Comparison of ENCODE assay signal across 1 cellular context in the genomic region with DNA sequence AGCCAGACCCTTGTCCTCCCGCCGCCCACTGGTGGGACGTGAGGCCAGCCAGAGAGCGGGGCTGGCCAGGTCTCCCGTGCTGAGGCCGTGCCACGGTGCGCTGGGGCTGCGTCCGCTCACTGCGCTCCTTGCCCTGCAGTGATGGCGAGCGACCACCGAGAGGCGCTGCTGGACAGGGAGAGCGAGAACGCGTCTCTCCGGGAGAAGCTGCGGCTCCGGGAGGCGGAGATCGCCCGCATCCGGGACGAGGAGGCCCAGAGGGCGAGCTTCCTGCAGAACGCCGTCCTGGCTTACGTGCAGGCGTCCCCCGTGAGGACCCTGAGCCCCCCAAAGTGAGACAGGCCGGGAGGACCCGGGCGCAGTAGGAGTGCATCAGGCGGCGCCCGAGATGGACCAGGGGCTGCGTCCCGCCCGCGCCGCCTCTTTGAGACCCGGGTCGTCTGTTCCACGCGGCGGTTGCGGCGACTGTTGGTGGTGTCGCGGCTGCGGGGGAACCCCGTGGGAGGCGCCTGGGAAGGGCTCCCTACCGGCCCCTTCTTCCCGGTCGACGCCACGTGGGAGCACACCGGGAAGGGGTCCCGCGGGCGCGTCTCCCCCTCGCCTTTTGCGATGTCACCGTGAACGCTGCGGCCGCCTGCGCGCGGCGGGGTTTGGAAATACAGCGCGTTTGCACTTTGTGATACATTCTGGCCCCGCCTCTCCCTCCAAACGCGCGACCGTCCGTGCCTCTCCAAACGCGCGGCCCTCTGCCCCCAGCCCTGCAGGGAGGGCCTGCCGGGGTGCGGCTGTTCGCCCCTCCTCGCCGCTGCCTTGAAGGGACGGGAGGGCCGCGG.
TF ChIP-seq lines count a peak whose summit lies in the region.

No MANE protein-coding gene starts in this region.

TF ChIP-seq in K562, 482 proteins besides CTCF, POLR2A, EP300 and RAD21 (continued from another document and continues in another):
- TF ChIP-seq HNRNPL (IDR thresholded peaks at IDR 0.05; ENCODE audit: low read depth, low read length) (0 out of 2 replicates have a peak, but pooled peaks have one; percentile 10), ZNF561 (CRISPR knock-in tag; conservative IDR thresholded peaks at IDR 0.05) (no peak), FOXK2 (conservative IDR thresholded peaks at IDR 0.05 in 1 of 2, IDR thresholded peaks at IDR 0.05 in 1 of 2; ENCODE audit: low read depth in 2 of 2) (no peak), COPS2 (conservative IDR thresholded peaks at IDR 0.05) (no peak), SIN3A (IDR thresholded peaks at IDR 0.05; ENCODE audit: borderline replicate concordance in 2 of 2, control insufficient read depth in 1 of 2, low read depth in 2 of 2, low read length in 2 of 2) (peak in 1 of 2 experiments; percentile 6; a peak in 1 of 4 replicates), HMG20A (CRISPR knock-in tag; conservative IDR thresholded peaks at IDR 0.05) (no peak), POLR3G (IDR thresholded peaks at IDR 0.05; ENCODE audit: extremely low read depth, insufficient read length, insufficient replicate concordance) (no peak), ARHGAP35 (IDR thresholded peaks at IDR 0.05; ENCODE audit: partially characterized antibody) (no peak), ADNP (tag; IDR thresholded peaks at IDR 0.05) (no peak), ZNF699 (CRISPR knock-in tag; IDR thresholded peaks at IDR 0.05; ENCODE audit: insufficient replicate concordance) (no peak), ASH1L (IDR thresholded peaks at IDR 0.05; ENCODE audit: borderline replicate concordance, low read depth, partially characterized antibody) (no peak), C11orf30 (IDR thresholded peaks at IDR 0.05; ENCODE audit: low read depth) (peak; percentile 72), MAFF (IDR thresholded peaks at IDR 0.05; ENCODE audit: low read length) (no peak), ZNF124 (CRISPR knock-in tag; IDR thresholded peaks at IDR 0.05) (no peak), KAT2B (IDR thresholded peaks at IDR 0.05; ENCODE audit: low read depth, low read length) (no peak), SMARCA5 (IDR thresholded peaks at IDR 0.05) (no peak), EHMT2 (IDR thresholded peaks at IDR 0.05) (no peak), ZNF707 (CRISPR knock-in tag; conservative IDR thresholded peaks at IDR 0.05) (no peak), ZNF583 (CRISPR knock-in tag; IDR thresholded peaks at IDR 0.05) (no peak)
- TF ChIP-seq, protein P1, sequence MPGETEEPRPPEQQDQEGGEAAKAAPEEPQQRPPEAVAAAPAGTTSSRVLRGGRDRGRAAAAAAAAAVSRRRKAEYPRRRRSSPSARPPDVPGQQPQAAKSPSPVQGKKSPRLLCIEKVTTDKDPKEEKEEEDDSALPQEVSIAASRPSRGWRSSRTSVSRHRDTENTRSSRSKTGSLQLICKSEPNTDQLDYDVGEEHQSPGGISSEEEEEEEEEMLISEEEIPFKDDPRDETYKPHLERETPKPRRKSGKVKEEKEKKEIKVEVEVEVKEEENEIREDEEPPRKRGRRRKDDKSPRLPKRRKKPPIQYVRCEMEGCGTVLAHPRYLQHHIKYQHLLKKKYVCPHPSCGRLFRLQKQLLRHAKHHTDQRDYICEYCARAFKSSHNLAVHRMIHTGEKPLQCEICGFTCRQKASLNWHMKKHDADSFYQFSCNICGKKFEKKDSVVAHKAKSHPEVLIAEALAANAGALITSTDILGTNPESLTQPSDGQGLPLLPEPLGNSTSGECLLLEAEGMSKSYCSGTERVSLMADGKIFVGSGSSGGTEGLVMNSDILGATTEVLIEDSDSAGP (CRISPR knock-in tag; IDR thresholded peaks at IDR 0.05): no peak
- TF ChIP-seq, protein P2, sequence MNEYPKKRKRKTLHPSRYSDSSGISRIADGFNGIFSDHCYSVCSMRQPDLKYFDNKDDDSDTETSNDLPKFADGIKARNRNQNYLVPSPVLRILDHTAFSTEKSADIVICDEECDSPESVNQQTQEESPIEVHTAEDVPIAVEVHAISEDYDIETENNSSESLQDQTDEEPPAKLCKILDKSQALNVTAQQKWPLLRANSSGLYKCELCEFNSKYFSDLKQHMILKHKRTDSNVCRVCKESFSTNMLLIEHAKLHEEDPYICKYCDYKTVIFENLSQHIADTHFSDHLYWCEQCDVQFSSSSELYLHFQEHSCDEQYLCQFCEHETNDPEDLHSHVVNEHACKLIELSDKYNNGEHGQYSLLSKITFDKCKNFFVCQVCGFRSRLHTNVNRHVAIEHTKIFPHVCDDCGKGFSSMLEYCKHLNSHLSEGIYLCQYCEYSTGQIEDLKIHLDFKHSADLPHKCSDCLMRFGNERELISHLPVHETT (CRISPR knock-in tag; conservative IDR thresholded peaks at IDR 0.05 in 1 of 2, IDR thresholded peaks at IDR 0.05 in 1 of 2): no peak
- TF ChIP-seq, protein P3, sequence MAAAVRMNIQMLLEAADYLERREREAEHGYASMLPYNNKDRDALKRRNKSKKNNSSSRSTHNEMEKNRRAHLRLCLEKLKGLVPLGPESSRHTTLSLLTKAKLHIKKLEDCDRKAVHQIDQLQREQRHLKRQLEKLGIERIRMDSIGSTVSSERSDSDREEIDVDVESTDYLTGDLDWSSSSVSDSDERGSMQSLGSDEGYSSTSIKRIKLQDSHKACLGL (CRISPR knock-in tag; IDR thresholded peaks at IDR 0.05; ENCODE audit: borderline replicate concordance, poor library complexity, severe bottlenecking): no peak
- TF ChIP-seq, protein P4, sequence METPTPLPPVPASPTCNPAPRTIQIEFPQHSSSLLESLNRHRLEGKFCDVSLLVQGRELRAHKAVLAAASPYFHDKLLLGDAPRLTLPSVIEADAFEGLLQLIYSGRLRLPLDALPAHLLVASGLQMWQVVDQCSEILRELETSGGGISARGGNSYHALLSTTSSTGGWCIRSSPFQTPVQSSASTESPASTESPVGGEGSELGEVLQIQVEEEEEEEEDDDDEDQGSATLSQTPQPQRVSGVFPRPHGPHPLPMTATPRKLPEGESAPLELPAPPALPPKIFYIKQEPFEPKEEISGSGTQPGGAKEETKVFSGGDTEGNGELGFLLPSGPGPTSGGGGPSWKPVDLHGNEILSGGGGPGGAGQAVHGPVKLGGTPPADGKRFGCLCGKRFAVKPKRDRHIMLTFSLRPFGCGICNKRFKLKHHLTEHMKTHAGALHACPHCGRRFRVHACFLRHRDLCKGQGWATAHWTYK (CRISPR knock-in tag; IDR thresholded peaks at IDR 0.05): no peak
- TF ChIP-seq, protein P5, sequence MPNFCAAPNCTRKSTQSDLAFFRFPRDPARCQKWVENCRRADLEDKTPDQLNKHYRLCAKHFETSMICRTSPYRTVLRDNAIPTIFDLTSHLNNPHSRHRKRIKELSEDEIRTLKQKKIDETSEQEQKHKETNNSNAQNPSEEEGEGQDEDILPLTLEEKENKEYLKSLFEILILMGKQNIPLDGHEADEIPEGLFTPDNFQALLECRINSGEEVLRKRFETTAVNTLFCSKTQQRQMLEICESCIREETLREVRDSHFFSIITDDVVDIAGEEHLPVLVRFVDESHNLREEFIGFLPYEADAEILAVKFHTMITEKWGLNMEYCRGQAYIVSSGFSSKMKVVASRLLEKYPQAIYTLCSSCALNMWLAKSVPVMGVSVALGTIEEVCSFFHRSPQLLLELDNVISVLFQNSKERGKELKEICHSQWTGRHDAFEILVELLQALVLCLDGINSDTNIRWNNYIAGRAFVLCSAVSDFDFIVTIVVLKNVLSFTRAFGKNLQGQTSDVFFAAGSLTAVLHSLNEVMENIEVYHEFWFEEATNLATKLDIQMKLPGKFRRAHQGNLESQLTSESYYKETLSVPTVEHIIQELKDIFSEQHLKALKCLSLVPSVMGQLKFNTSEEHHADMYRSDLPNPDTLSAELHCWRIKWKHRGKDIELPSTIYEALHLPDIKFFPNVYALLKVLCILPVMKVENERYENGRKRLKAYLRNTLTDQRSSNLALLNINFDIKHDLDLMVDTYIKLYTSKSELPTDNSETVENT (CRISPR knock-in tag; IDR thresholded peaks at IDR 0.05): no peak
- TF ChIP-seq, protein P6, sequence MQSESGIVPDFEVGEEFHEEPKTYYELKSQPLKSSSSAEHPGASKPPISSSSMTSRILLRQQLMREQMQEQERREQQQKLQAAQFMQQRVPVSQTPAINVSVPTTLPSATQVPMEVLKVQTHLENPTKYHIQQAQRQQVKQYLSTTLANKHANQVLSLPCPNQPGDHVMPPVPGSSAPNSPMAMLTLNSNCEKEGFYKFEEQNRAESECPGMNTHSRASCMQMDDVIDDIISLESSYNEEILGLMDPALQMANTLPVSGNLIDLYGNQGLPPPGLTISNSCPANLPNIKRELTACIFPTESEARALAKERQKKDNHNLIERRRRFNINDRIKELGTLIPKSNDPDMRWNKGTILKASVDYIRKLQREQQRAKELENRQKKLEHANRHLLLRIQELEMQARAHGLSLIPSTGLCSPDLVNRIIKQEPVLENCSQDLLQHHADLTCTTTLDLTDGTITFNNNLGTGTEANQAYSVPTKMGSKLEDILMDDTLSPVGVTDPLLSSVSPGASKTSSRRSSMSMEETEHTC (IDR thresholded peaks at IDR 0.05): no peak
- TF ChIP-seq, protein P7, sequence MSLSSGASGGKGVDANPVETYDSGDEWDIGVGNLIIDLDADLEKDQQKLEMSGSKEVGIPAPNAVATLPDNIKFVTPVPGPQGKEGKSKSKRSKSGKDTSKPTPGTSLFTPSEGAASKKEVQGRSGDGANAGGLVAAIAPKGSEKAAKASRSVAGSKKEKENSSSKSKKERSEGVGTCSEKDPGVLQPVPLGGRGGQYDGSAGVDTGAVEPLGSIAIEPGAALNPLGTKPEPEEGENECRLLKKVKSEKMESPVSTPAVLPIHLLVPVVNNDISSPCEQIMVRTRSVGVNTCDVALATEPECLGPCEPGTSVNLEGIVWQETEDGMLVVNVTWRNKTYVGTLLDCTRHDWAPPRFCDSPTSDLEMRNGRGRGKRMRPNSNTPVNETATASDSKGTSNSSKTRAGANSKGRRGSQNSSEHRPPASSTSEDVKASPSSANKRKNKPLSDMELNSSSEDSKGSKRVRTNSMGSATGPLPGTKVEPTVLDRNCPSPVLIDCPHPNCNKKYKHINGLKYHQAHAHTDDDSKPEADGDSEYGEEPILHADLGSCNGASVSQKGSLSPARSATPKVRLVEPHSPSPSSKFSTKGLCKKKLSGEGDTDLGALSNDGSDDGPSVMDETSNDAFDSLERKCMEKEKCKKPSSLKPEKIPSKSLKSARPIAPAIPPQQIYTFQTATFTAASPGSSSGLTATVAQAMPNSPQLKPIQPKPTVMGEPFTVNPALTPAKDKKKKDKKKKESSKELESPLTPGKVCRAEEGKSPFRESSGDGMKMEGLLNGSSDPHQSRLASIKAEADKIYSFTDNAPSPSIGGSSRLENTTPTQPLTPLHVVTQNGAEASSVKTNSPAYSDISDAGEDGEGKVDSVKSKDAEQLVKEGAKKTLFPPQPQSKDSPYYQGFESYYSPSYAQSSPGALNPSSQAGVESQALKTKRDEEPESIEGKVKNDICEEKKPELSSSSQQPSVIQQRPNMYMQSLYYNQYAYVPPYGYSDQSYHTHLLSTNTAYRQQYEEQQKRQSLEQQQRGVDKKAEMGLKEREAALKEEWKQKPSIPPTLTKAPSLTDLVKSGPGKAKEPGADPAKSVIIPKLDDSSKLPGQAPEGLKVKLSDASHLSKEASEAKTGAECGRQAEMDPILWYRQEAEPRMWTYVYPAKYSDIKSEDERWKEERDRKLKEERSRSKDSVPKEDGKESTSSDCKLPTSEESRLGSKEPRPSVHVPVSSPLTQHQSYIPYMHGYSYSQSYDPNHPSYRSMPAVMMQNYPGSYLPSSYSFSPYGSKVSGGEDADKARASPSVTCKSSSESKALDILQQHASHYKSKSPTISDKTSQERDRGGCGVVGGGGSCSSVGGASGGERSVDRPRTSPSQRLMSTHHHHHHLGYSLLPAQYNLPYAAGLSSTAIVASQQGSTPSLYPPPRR (CRISPR knock-in tag; IDR thresholded peaks at IDR 0.05; ENCODE audit: borderline replicate concordance): no peak
- TF ChIP-seq, protein P8, sequence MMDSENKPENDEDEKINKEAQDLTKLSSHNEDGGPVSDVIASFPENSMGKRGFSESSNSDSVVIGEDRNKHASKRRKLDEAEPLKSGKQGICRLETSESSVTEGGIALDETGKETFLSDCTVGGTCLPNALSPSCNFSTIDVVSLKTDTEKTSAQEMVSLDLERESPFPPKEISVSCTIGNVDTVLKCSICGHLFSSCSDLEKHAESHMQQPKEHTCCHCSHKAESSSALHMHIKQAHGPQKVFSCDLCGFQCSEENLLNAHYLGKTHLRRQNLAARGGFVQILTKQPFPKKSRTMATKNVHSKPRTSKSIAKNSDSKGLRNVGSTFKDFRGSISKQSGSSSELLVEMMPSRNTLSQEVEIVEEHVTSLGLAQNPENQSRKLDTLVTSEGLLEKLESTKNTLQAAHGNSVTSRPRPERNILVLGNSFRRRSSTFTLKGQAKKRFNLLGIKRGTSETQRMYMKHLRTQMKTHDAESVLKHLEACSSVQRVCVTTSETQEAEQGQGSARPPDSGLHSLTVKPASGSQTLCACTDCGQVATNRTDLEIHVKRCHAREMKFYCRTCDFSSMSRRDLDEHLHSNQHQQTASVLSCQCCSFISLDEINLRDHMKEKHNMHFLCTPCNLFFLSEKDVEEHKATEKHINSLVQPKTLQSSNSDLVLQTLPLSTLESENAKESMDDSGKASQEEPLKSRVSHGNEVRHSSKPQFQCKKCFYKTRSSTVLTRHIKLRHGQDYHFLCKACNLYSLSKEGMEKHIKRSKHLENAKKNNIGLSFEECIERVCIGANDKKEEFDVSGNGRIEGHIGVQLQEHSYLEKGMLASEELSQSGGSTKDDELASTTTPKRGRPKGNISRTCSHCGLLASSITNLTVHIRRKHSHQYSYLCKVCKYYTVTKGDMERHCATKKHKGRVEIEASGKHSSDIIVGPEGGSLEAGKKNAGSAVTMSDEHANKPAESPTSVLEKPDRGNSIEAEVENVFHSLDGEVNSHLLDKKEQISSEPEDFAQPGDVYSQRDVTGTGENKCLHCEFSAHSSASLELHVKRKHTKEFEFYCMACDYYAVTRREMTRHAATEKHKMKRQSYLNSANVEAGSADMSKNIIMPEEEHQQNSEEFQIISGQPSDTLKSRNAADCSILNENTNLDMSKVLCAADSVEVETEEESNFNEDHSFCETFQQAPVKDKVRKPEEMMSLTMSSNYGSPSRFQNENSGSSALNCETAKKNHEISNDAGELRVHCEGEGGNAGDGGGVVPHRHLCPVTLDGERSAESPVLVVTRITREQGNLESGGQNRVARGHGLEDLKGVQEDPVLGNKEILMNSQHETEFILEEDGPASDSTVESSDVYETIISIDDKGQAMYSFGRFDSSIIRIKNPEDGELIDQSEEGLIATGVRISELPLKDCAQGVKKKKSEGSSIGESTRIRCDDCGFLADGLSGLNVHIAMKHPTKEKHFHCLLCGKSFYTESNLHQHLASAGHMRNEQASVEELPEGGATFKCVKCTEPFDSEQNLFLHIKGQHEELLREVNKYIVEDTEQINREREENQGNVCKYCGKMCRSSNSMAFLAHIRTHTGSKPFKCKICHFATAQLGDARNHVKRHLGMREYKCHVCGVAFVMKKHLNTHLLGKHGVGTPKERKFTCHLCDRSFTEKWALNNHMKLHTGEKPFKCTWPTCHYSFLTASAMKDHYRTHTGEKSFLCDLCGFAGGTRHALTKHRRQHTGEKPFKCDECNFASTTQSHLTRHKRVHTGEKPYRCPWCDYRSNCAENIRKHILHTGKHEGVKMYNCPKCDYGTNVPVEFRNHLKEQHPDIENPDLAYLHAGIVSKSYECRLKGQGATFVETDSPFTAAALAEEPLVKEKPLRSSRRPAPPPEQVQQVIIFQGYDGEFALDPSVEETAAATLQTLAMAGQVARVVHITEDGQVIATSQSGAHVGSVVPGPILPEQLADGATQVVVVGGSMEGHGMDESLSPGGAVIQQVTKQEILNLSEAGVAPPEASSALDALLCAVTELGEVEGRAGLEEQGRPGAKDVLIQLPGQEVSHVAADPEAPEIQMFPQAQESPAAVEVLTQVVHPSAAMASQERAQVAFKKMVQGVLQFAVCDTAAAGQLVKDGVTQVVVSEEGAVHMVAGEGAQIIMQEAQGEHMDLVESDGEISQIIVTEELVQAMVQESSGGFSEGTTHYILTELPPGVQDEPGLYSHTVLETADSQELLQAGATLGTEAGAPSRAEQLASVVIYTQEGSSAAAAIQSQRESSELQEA (IDR thresholded peaks at IDR 0.05; ENCODE audit: low read depth): no peak
